ENCODE assay signal across 8 cellular contexts in genomic region chr1:28087614-28088167, GRCh38. TPM values are rescaled to one million over a fixed set of nuclear protein-coding genes. Genes with fewer than 3 reads are reported as not detected.
DNase-seq lines count a peak whose midpoint lies in the region; ATAC-seq and TF ChIP-seq lines count a peak whose summit lies in the region.

No MANE protein-coding gene starts in this region.

- peak overlapping the region; percentile 77 for H3K27ac ChIP-seq in KOPT-K1 (ENCODE audit: low read depth, low read length, poor library complexity, severe bottlenecking)
- H3K27ac ChIP-seq in sigmoid colon: peak overlapping the region; percentile 90 to 91 (median 90)

- TF ChIP-seq CTCF in AG09309 (IDR thresholded peaks at IDR 0.05; ENCODE audit: control insufficient read depth, insufficient read depth, low read depth, low read length, missing control alignments): peak; percentile 32
- peak; percentile 21 for TF ChIP-seq CTCF in GM12873 (IDR thresholded peaks at IDR 0.05; ENCODE audit: insufficient read depth, low read depth, low read length, missing control alignments)
- TF ChIP-seq CTCF in sigmoid colon (IDR thresholded peaks at IDR 0.05): no peak

- TF ChIP-seq EP300 in sigmoid colon (IDR thresholded peaks at IDR 0.05): no peak

- no peaks in the 10 kb centered on the region for H3K27me3 ChIP-seq in sigmoid colon

- H3K4me3 ChIP-seq in AG09309 (ENCODE audit: control insufficient read depth, low read depth, low read length) (peak overlapping the region; percentile 89), sigmoid colon (peak overlapping the region; percentile 81 to 88 (median 84))

- peaks cover 3% of the 10 kb centered on the region for H3K27me3 Mint-ChIP-seq in activated T-helper 2 cell treated with anti-CD3 and anti-CD28 coated beads, Interferon-gamma antibody, Interleukin-2, Interleukin-4, amounts not matched to agents 10 μg/mL and 5 μg/mL and 100 μg/mL, durations not matched to agents 14 hours and 24 hours and 36 hours (ENCODE audit: low read depth)

- peak overlapping the region; percentile 92 for H3K4me3 Mint-ChIP-seq in activated T-helper 2 cell treated with anti-CD3 and anti-CD28 coated beads, Interferon-gamma antibody, Interleukin-2, Interleukin-4, amounts not matched to agents 10 μg/mL and 5 μg/mL and 100 μg/mL, durations not matched to agents 14 hours and 24 hours and 36 hours (ENCODE audit: low read depth)

- peaks cover 0 to 29% (median 19%) of the 10 kb centered on the region in 4 donors for H3K4me1 ChIP-seq in sigmoid colon

- 1 to 4% methylated on average over 16 of the region's 16 CpGs for WGBS in sigmoid colon, 2 donors

- DNase-seq in AG09309 (ENCODE audit: low read depth): no peak
- no peak for DNase-seq in activated T-helper 2 cell treated with anti-CD3 and anti-CD28 coated beads, Interferon-gamma antibody, Interleukin-2, Interleukin-4, amounts not matched to agents 10 μg/mL and 5 μg/mL and 100 μg/mL, durations not matched to agents 14 hours and 24 hours and 36 hours (ENCODE audit: low spot score)
- no peak for DNase-seq in left ventricle myocardium superior
- no peak for DNase-seq in sigmoid colon
- DNase-seq in midbrain (lab: John Stamatoyannopoulos, UW): no peak

- H3K36me3 ChIP-seq in KOPT-K1 (ENCODE audit: insufficient read depth, low read length) (no peaks in the 10 kb centered on the region), sigmoid colon (no peaks in the 10 kb centered on the region)

- H3K9me3 Mint-ChIP-seq in activated T-helper 2 cell treated with anti-CD3 and anti-CD28 coated beads, Interferon-gamma antibody, Interleukin-2, Interleukin-4, amounts not matched to agents 10 μg/mL and 5 μg/mL and 100 μg/mL, durations not matched to agents 14 hours and 24 hours and 36 hours: no peaks in the 10 kb centered on the region

- H3K36me3 Mint-ChIP-seq in activated T-helper 2 cell treated with anti-CD3 and anti-CD28 coated beads, Interferon-gamma antibody, Interleukin-2, Interleukin-4, amounts not matched to agents 10 μg/mL and 5 μg/mL and 100 μg/mL, durations not matched to agents 14 hours and 24 hours and 36 hours (ENCODE audit: low read depth): no peaks in the 10 kb centered on the region

- H3K9me3 ChIP-seq in KOPT-K1 (ENCODE audit: insufficient read depth, low read length, poor library complexity, severe bottlenecking): no peaks in the 10 kb centered on the region
- H3K9me3 ChIP-seq in sigmoid colon: no peaks in the 10 kb centered on the region

- peaks cover 24% of the 10 kb centered on the region for H3K4me1 Mint-ChIP-seq in activated T-helper 2 cell treated with anti-CD3 and anti-CD28 coated beads, Interferon-gamma antibody, Interleukin-2, Interleukin-4, amounts not matched to agents 10 μg/mL and 5 μg/mL and 100 μg/mL, durations not matched to agents 14 hours and 24 hours and 36 hours (ENCODE audit: low read depth)

- intact Hi-C loops in activated T-helper 2 cell treated with anti-CD3 and anti-CD28 coated beads, Interferon-gamma antibody, Interleukin-2, Interleukin-4, amounts not matched to agents 10 μg/mL and 5 μg/mL and 100 μg/mL, durations not matched to agents 14 hours and 24 hours and 36 hours (cut with micrococcal nuclease): loop anchor here (1.0 to 10.0 kb wide), 3 partner anchors 31 to 223 kb away; no protein-coding TSS in a partner anchor
- intact Hi-C loops in left ventricle myocardium superior (cut with micrococcal nuclease): no loop called here
- intact Hi-C loops in sigmoid colon (cut with DNase I): loop anchor here (5.0 kb wide), 1 partner anchor 145 kb away; the partner anchor contains the start of gene DNAJC8

- peak; percentile 6 for ATAC-seq in left ventricle myocardium superior
- no peak for ATAC-seq in HG03139 (IDR thresholded peaks at IDR 0.05; ENCODE audit: unreplicated experiment)

- peak overlapping the region; percentile 87 for H3K27ac Mint-ChIP-seq in activated T-helper 2 cell treated with anti-CD3 and anti-CD28 coated beads, Interferon-gamma antibody, Interleukin-2, Interleukin-4, amounts not matched to agents 10 μg/mL and 5 μg/mL and 100 μg/mL, durations not matched to agents 14 hours and 24 hours and 36 hours

- TF ChIP-seq POLR2A in sigmoid colon (IDR thresholded peaks at IDR 0.05): no peak

RNA-seq across cellular contexts. Expression of gene EYA3, which starts 0.7 kb away (rescaled TPM):
- total RNA-seq in activated T-helper 2 cell treated with anti-CD3 and anti-CD28 coated beads, Interferon-gamma antibody, Interleukin-2, Interleukin-4, amounts not matched to agents 10 μg/mL and 5 μg/mL and 100 μg/mL, durations not matched to agents 14 hours and 24 hours and 36 hours: 27.5 and 30.9 TPM in 2 replicates
- total RNA-seq in left ventricle myocardium superior: 21.1 TPM
- total RNA-seq in sigmoid colon: 1 to 10 TPM; 7.8 to 10.0 (median 8.8) TPM
- 1 to 10 TPM; 2.4 to 9.2 (median 4.2) TPM for polyA plus RNA-seq in sigmoid colon

Comparison
In these comparisons a context has a peak if more than half of its experiments do, and no peak if none do; other contexts are left out.
1. CTCF ChIP-seq: peak in AG09309 (single experiment) and GM12873 (single experiment); none in sigmoid colon (0 of 4).